Comparison of ENCODE assay signal across 13 cellular contexts in the genomic region with DNA sequence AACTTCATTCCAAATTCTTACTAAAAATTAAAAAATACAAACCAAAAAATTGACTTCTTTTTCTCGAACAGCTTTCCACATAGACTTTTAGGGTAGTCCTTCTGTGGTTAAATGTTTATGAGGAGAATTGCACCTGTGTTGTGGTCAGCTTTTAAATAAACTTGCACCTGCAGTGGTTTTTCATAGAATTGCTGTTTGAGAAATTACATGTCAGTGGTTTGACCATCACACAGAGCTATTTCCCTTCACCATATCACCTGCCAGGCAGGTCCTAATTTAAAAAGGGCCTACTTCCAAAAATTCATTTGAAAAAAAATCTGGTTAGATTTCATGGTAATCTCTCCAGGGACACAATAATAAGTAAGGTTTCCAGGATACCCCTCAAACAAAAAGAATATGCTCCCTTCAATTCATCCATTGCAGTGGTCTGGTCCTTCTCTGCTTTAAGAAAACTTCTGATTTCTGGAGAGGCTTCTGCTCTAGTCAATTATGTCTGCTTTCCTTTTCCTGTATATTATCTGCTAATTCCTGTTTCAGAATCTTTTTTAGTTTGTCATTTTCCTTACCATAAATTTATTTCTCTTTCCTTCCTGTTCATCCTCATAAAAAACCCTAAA. TPM values are rescaled to one million over a fixed set of nuclear protein-coding genes. Genes with fewer than 3 reads are reported as not detected.
DNase-seq lines count a peak whose midpoint lies in the region; ATAC-seq and TF ChIP-seq lines count a peak whose summit lies in the region.
"Had no signal": no experiment of that assay in that cellular context is flagged by ENCODE, and none has a peak within 500 bp of the region (broad histone marks: within the 10 kb centered on the region; RNA-seq: fewer than 3 reads in every experiment).

No MANE protein-coding gene starts in this region.

- intact Hi-C loops in activated naive CD4-positive, alpha-beta T cell treated with anti-CD3 and anti-CD28 coated beads for 36 hours (cut with micrococcal nuclease), result no loop called here

- TF ChIP-seq CTCF in coronary artery (IDR thresholded peaks at IDR 0.05), result no peak

- H3K4me1 Mint-ChIP-seq in activated naive CD4-positive, alpha-beta T cell treated with anti-CD3 and anti-CD28 coated beads, Interleukin-2, amount 10 ng/mL, durations not matched to agents 7 days and 5 days, result peaks cover 70% of the 10 kb centered on the region
- peaks cover 9% of the 10 kb centered on the region for H3K4me1 Mint-ChIP-seq in activated naive CD4-positive, alpha-beta T cell treated with anti-CD3 and anti-CD28 coated beads for 36 hours (ENCODE audit: low read depth)

- H3K36me3 ChIP-seq in GM23248 (ENCODE audit: low read depth), result no peaks in the 10 kb centered on the region
- H3K36me3 ChIP-seq: stomach had no signal

- CTCF ChIA-PET in activated naive CD4-positive, alpha-beta T cell treated with anti-CD3 and anti-CD28 coated beads, Interleukin-2, amount 10 ng/mL, durations not matched to agents 7 days and 5 days (lab: Charles Lee), result interaction anchor here (1.0 to 2.3 kb wide), 2 partner anchors 26 to 56 kb away, joined by 4 to 5 read pairs; no protein-coding TSS in a partner anchor
- CTCF ChIA-PET in activated naive CD4-positive, alpha-beta T cell treated with anti-CD3 and anti-CD28 coated beads for 36 hours (lab: Charles Lee), result interaction anchor here (1.5 kb wide), 1 partner anchor 26 kb away, joined by 4 read pairs; no protein-coding TSS in a partner anchor

- H3K9ac ChIP-seq in GM23248, result no peak overlapping the region

- ATAC-seq in HG02588 (IDR thresholded peaks at IDR 0.05; ENCODE audit: unreplicated experiment), result peak; percentile 79
- ATAC-seq in HG03520 (IDR thresholded peaks at IDR 0.05; ENCODE audit: unreplicated experiment), result peak; percentile 79

- peaks cover 7% of the 10 kb centered on the region for H3K4me1 ChIP-seq in GM23248 (ENCODE audit: insufficient read depth)
- H3K4me1 ChIP-seq: stomach had no signal

- no peaks in the 10 kb centered on the region for H3K9me3 ChIP-seq in GM23248 (ENCODE audit: low read depth)
- H3K9me3 ChIP-seq: stomach had no signal

- 95 to 96% methylated on average over 1 of the region's 1 CpG for WGBS in GM23248 (ENCODE audit: low coverage in 1 of 2, low lambda C conversion rate in 2 of 2, missing lambda C conversion rate in 2 of 2), 2 experiments

- peak overlapping the region; percentile 4 for H3K4me3 Mint-ChIP-seq in activated naive CD4-positive, alpha-beta T cell treated with anti-CD3 and anti-CD28 coated beads, Interleukin-2, amount 10 ng/mL, durations not matched to agents 7 days and 5 days
- H3K4me3 Mint-ChIP-seq in activated naive CD4-positive, alpha-beta T cell treated with anti-CD3 and anti-CD28 coated beads for 36 hours, result no peak overlapping the region

- H4K20me1 ChIP-seq in GM23248 (ENCODE audit: insufficient read depth), result no peaks in the 10 kb centered on the region

- no peak overlapping the region for H3K27ac ChIP-seq in coronary artery
- no peak overlapping the region for H3K27ac ChIP-seq in GM23248
- H3K27ac ChIP-seq: epithelial cell of prostate, stomach had no signal

- DNase-seq in activated naive CD4-positive, alpha-beta T cell treated with anti-CD3 and anti-CD28 coated beads, Interleukin-2, amount 10 ng/mL, durations not matched to agents 7 days and 5 days, result no peak
- DNase-seq in activated naive CD4-positive, alpha-beta T cell treated with anti-CD3 and anti-CD28 coated beads for 36 hours, result no peak
- DNase-seq in coronary artery (ENCODE audit: low spot score) (no peak), GM23248 (no peak), cerebellar nuclear complex (lab: John Stamatoyannopoulos, UW) (no peak)
- no peak for DNase-seq in activated CD4-positive, CD25-positive, alpha-beta regulatory T cell treated with anti-CD3 and anti-CD28 coated beads, Interleukin-2, amount 50 U/mL, for 72 hours
- DNase-seq: activated naive CD4-positive, alpha-beta T cell treated with anti-CD3 and anti-CD28 coated beads, Interleukin-2, amount 50 U/mL, for 16 hours; NCI-H1417 treated with DMSO at 0.1 percent for 48 hours; stomach had no signal

- peaks cover 3% of the 10 kb centered on the region for H3K27me3 Mint-ChIP-seq in activated naive CD4-positive, alpha-beta T cell treated with anti-CD3 and anti-CD28 coated beads, Interleukin-2, amount 10 ng/mL, durations not matched to agents 7 days and 5 days
- H3K27me3 Mint-ChIP-seq in activated naive CD4-positive, alpha-beta T cell treated with anti-CD3 and anti-CD28 coated beads for 36 hours (ENCODE audit: low read depth), result peaks cover 2% of the 10 kb centered on the region

- H3K9me3 Mint-ChIP-seq in activated naive CD4-positive, alpha-beta T cell treated with anti-CD3 and anti-CD28 coated beads, Interleukin-2, amount 10 ng/mL, durations not matched to agents 7 days and 5 days, result peaks cover 4% of the 10 kb centered on the region
- no peaks in the 10 kb centered on the region for H3K9me3 Mint-ChIP-seq in activated naive CD4-positive, alpha-beta T cell treated with anti-CD3 and anti-CD28 coated beads for 36 hours

- H3F3A ChIP-seq in GM23248 (ENCODE audit: insufficient read depth), result peaks cover 14% of the 10 kb centered on the region

- no peaks in the 10 kb centered on the region for H3K9me2 ChIP-seq in GM23248 (ENCODE audit: insufficient read depth)

- H3K36me3 Mint-ChIP-seq in activated naive CD4-positive, alpha-beta T cell treated with anti-CD3 and anti-CD28 coated beads, Interleukin-2, amount 10 ng/mL, durations not matched to agents 7 days and 5 days, result peaks cover 14% of the 10 kb centered on the region
- H3K36me3 Mint-ChIP-seq in activated naive CD4-positive, alpha-beta T cell treated with anti-CD3 and anti-CD28 coated beads for 36 hours (ENCODE audit: low read depth), result no peaks in the 10 kb centered on the region

- H3K4me3 ChIP-seq in coronary artery (no peak overlapping the region), GM23248 (no peak overlapping the region)
- H3K4me3 ChIP-seq: stomach had no signal

- no peaks in the 10 kb centered on the region for H3K27me3 ChIP-seq in GM23248 (replicated peaks; ENCODE audit: insufficient read depth)
- H3K27me3 ChIP-seq: stomach had no signal

- H2AFZ ChIP-seq in GM23248, result no peak overlapping the region; the same call in 1 of the 2 replicates

- no peak overlapping the region for H3K4me2 ChIP-seq in GM23248 (ENCODE audit: unreplicated experiment)

- in situ Hi-C loops in GM23248 (cut with MboI), result no loop called here

- no peaks in the 10 kb centered on the region for H3K79me2 ChIP-seq in GM23248 (ENCODE audit: insufficient read depth)

- H3K27ac Mint-ChIP-seq in activated naive CD4-positive, alpha-beta T cell treated with anti-CD3 and anti-CD28 coated beads, Interleukin-2, amount 10 ng/mL, durations not matched to agents 7 days and 5 days, result peak overlapping the region; percentile 87
- H3K27ac Mint-ChIP-seq in activated naive CD4-positive, alpha-beta T cell treated with anti-CD3 and anti-CD28 coated beads for 36 hours, result no peak overlapping the region

RNA-seq across cellular contexts. Expression of a gene that starts 9.8 kb away (rescaled TPM):
- total RNA-seq in activated naive CD4-positive, alpha-beta T cell treated with anti-CD3 and anti-CD28 coated beads for 36 hours, result 10 to 100 TPM; 18.7 to 20.0 TPM
- 22.8 and 27.1 TPM in 2 replicates for total RNA-seq in GM23248 (2014; rRNA removed; shearing (Covaris generic))
- 17.8 and 19.2 TPM in 2 replicates for polyA plus RNA-seq in GM23248 (2016; fragmentation: Nextera tagmentation; extraction: Ambion mirVana)

RNA-seq across cellular contexts. Expression of a gene that starts 12.2 kb away (rescaled TPM):
- not detected for total RNA-seq in activated naive CD4-positive, alpha-beta T cell treated with anti-CD3 and anti-CD28 coated beads for 36 hours
- total RNA-seq in GM23248 (2014; rRNA removed; shearing (Covaris generic)), result 2.3 and 3.0 TPM in 2 replicates
- polyA plus RNA-seq in GM23248 (2016; fragmentation: Nextera tagmentation; extraction: Ambion mirVana), result 4.7 and 4.9 TPM in 2 replicates
- total RNA-seq: T-helper 2 cell treated with Interferon-gamma antibody and Interleukin-4, amounts not matched to agents 100 ng/mL and 5 ng/mL, for 36 hours had no signal

RNA-seq across cellular contexts. Expression of a gene that starts 43.3 kb away (rescaled TPM):
- total RNA-seq in activated naive CD4-positive, alpha-beta T cell treated with anti-CD3 and anti-CD28 coated beads for 36 hours, result 10 to 100 TPM; 14.9 to 18.0 TPM
- total RNA-seq in GM23248 (2014; rRNA removed; shearing (Covaris generic)), result 24.0 and 36.2 TPM in 2 replicates
- 12.9 and 13.5 TPM in 2 replicates for polyA plus RNA-seq in GM23248 (2016; fragmentation: Nextera tagmentation; extraction: Ambion mirVana)

RNA-seq across cellular contexts. Expression of a gene that starts 49.9 kb away (rescaled TPM):
- not detected for total RNA-seq in activated naive CD4-positive, alpha-beta T cell treated with anti-CD3 and anti-CD28 coated beads for 36 hours
- total RNA-seq in GM23248 (2014; rRNA removed; shearing (Covaris generic)), result not detected in 2 replicates
- polyA plus RNA-seq in GM23248 (2016; fragmentation: Nextera tagmentation; extraction: Ambion mirVana), result not detected in 2 replicates
- total RNA-seq: T-helper 2 cell treated with Interferon-gamma antibody and Interleukin-4, amounts not matched to agents 100 ng/mL and 5 ng/mL, for 36 hours had no signal
